19 cellular contexts compared by ENCODE assay signal in the genomic region with DNA sequence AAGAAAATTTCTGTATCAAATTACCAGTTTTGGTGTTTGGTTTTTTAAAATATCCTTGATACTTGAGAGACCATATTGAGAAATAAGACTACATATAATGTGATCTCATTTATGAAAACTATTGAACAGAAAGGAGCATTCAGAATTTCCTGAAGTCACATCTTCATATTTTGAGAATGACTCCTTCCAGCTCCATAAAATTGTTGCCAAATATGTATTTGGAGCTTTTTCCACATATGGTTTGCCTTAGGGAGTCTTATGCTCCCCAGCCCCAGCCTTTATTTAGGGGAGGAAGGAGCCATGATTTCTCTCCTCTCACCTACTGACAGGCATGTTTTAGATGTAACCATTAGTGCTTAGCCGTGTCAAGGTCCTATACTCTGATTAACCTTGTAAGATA. TPM values are rescaled to one million over a fixed set of nuclear protein-coding genes. Genes with fewer than 3 reads are reported as not detected.
A peak's percentile ranks its signal among the peaks of the same experiment; 100 is the strongest.
DNase-seq lines count a peak whose midpoint lies in the region; FAIRE-seq and TF ChIP-seq lines count a peak whose summit lies in the region.
"Had no signal": no experiment of that assay in that cellular context is flagged by ENCODE, and none has a peak within 500 bp of the region (broad histone marks: within the 10 kb centered on the region; RNA-seq: fewer than 3 reads in every experiment).

No MANE protein-coding gene starts in this region.

- CTCF ChIA-PET in AG04449 (lab: Yijun Ruan, JAX): no interaction called here
- CTCF ChIA-PET in activated CD4-positive, alpha-beta memory T cell treated with anti-CD3 and anti-CD28 coated beads for 36 hours (lab: Charles Lee): interaction anchor here (1.0 kb wide), 1 partner anchor 51 kb away, joined by 3 read pairs; a partner anchor contains a TSS

- H3K9ac ChIP-seq in kidney (ENCODE audit: low read length in 2 of 2): no peak overlapping the region

- no peaks in the 10 kb centered on the region for H3K36me3 Mint-ChIP-seq in activated CD4-positive, alpha-beta memory T cell treated with anti-CD3 and anti-CD28 coated beads for 36 hours

- no peak overlapping the region for H3K27ac Mint-ChIP-seq in activated CD4-positive, alpha-beta memory T cell treated with anti-CD3 and anti-CD28 coated beads for 36 hours

- H3K4me3 ChIP-seq in AG04449 (ENCODE audit: low read depth, low read length) (no peak overlapping the region), cardiac fibroblast (replicated peaks in 1 of 2; ENCODE audit: low read depth in 2 of 2, low read length in 2 of 2) (no peak overlapping the region), kidney (ENCODE audit: low read length in 2 of 2) (no peak overlapping the region)
- H3K4me3 ChIP-seq: HAP-1, Peyer's patch had no signal

- DNase-seq in AG04449 (ENCODE audit: low read depth, low spot score) (peak; percentile 33), GM04504 (ENCODE audit: low read depth) (peak; percentile 44), cardiac fibroblast (ENCODE audit: low read depth in 2 of 2) (peak; percentile 30 to 55), fibroblast of the conjunctiva (ENCODE audit: low read depth) (peak; percentile 40), NCI-H1048 (lab: John Stamatoyannopoulos, UW) (no peak), kidney (no peak), G401 (ENCODE audit: low spot score) (no peak)
- DNase-seq in activated CD4-positive, alpha-beta memory T cell treated with anti-CD3 and anti-CD28 coated beads for 36 hours: no peak
- DNase-seq: Caco-2, DMS53, GF-D8, NCI-H1417, NCI-H1930, NCI-H2171 treated with DMSO at 0.1 percent for 48 hours, NCI-H82, Peyer's patch, SHP77 treated with DMSO at 0.1 percent for 48 hours had no signal

- H3K27ac ChIP-seq in kidney (ENCODE audit: low read depth in 2 of 2, low read length in 2 of 2): no peak overlapping the region
- H3K27ac ChIP-seq: 22Rv1, Peyer's patch had no signal

- H3K36me3 ChIP-seq in kidney (ENCODE audit: control insufficient read depth in 1 of 2, insufficient read depth in 2 of 2, low read length in 2 of 2): no peaks in the 10 kb centered on the region
- H3K36me3 ChIP-seq: HAP-1, Peyer's patch had no signal

- no peaks in the 10 kb centered on the region for H3K4me1 ChIP-seq in kidney (ENCODE audit: control insufficient read depth in 1 of 2, insufficient read depth in 1 of 2, low read depth in 1 of 2, low read length in 2 of 2)
- H3K4me1 ChIP-seq: Caco-2, HAP-1, Peyer's patch had no signal

- H3K27me3 Mint-ChIP-seq in activated CD4-positive, alpha-beta memory T cell treated with anti-CD3 and anti-CD28 coated beads for 36 hours: no peaks in the 10 kb centered on the region

- intact Hi-C loops in activated CD4-positive, alpha-beta memory T cell treated with anti-CD3 and anti-CD28 coated beads for 36 hours (cut with micrococcal nuclease): no loop called here
- intact Hi-C loops in kidney (cut with DNase I): no loop called here

- in situ Hi-C loops in G401 (cut with HindIII; ENCODE audit: low sequenced_read_pairs): no loop called here

- H3K4me1 Mint-ChIP-seq in activated CD4-positive, alpha-beta memory T cell treated with anti-CD3 and anti-CD28 coated beads for 36 hours (ENCODE audit: low read depth): no peaks in the 10 kb centered on the region

- no peaks in the 10 kb centered on the region for H3K9me3 ChIP-seq in kidney (ENCODE audit: control insufficient read depth in 1 of 2, low read length in 2 of 2)
- H3K9me3 ChIP-seq: Caco-2, HAP-1, Peyer's patch had no signal

- H3K4me3 Mint-ChIP-seq in activated CD4-positive, alpha-beta memory T cell treated with anti-CD3 and anti-CD28 coated beads for 36 hours: no peak overlapping the region

- H3K9me3 Mint-ChIP-seq in activated CD4-positive, alpha-beta memory T cell treated with anti-CD3 and anti-CD28 coated beads for 36 hours: no peaks in the 10 kb centered on the region

- TF ChIP-seq CTCF in AG04449 (IDR thresholded peaks at IDR 0.05; ENCODE audit: insufficient read depth, low read length, missing control alignments) (no peak), cardiac fibroblast (IDR thresholded peaks at IDR 0.05; ENCODE audit: low read depth, low read length) (no peak), kidney (IDR thresholded peaks at IDR 0.05; ENCODE audit: borderline replicate concordance, extremely low read depth, insufficient read depth) (no peak)

- no peak for FAIRE-seq in kidney (lab: Jason Lieb, UNC)

- POLR2A ChIA-PET in AG04449 (lab: Yijun Ruan, JAX): no interaction called here
- POLR2A ChIA-PET in activated CD4-positive, alpha-beta memory T cell treated with anti-CD3 and anti-CD28 coated beads for 36 hours (lab: Charles Lee): no interaction called here

RNA-seq across cellular contexts. Expression of a gene that starts 51.1 kb away (rescaled TPM):
- 1 to 10 TPM; 6.7 to 6.9 TPM for total RNA-seq in activated CD4-positive, alpha-beta memory T cell treated with anti-CD3 and anti-CD28 coated beads for 36 hours
- total RNA-seq in kidney: 8.3 TPM
- 0.88 TPM for polyA plus RNA-seq in kidney (ENCODE audit: insufficient read depth, low read depth, low replicate concordance)
- 0.43 and 1.5 TPM in 2 replicates for total RNA-seq in G401 (2014; rRNA removed; shearing (Covaris generic))

Comparison
In these comparisons a context has a peak if more than half of its experiments do, and no peak if none do; other contexts are left out.
1. DNase-seq: peak in AG04449 (single experiment), GM04504 (single experiment), cardiac fibroblast (2 of 2) and fibroblast of the conjunctiva (single experiment); none in activated CD4-positive, alpha-beta memory T cell treated with anti-CD3 and anti-CD28 coated beads for 36 hours (single experiment), NCI-H1048 (single experiment), kidney (single experiment) and G401 (single experiment).